Comparison of ENCODE assay signal across 25 cellular contexts in genomic region chrX:18286322-18286831, GRCh38.
"Had no signal": no experiment of that assay in that cellular context is flagged by ENCODE, and none has a peak within 500 bp of the region (broad histone marks: within the 10 kb centered on the region; RNA-seq: fewer than 3 reads in every experiment).

No MANE protein-coding gene starts in this region.

- H3K4me1 Mint-ChIP-seq: activated CD4-positive, alpha-beta T cell treated with anti-CD3 and anti-CD28 coated beads for 36 hours; activated naive CD8-positive, alpha-beta T cell treated with anti-CD3 and anti-CD28 coated beads, Interleukin-2, amount 10 ng/mL, durations not matched to agents 7 days and 5 days; activated T-helper 17 cell treated with anti-CD3 and anti-CD28 coated beads, Interleukin-2, amount 50 U/mL, for 72 hours; immature natural killer cell; naive B cell; stimulated activated effector memory CD8-positive, alpha-beta T cell treated with anti-CD3 and anti-CD28 coated beads, Interleukin-12 subunit alpha, Interleukin-12 subunit beta, amount 100 ng/mL, for 72 hours had no signal

- DNase-seq: activated CD4-positive, alpha-beta memory T cell treated with anti-CD3 and anti-CD28 coated beads for 36 hours; activated CD4-positive, alpha-beta T cell treated with anti-CD3 and anti-CD28 coated beads for 36 hours; activated naive CD4-positive, alpha-beta T cell; activated naive CD8-positive, alpha-beta T cell treated with anti-CD3 and anti-CD28 coated beads, Interleukin-2, amount 10 ng/mL, durations not matched to agents 7 days and 5 days; activated T-cell treated with anti-CD3 and anti-CD28 coated beads for 4 hours; anterior cingulate cortex; effector CD4-positive, alpha-beta T cell; gastrocnemius medialis; heart left ventricle; immature natural killer cell; kidney glomerular epithelial cell; mesenchymal stem cell; mucosa of descending colon; naive B cell; pancreas; stimulated activated CD4-positive, alpha-beta T cell treated with anti-CD3 and anti-CD28 coated beads, Interleukin-4, amount 100 ng/mL, for 1 hour; stomach; upper lobe of right lung had no signal

- H3K9me3 Mint-ChIP-seq: activated CD4-positive, alpha-beta memory T cell treated with anti-CD3 and anti-CD28 coated beads for 36 hours; activated naive CD8-positive, alpha-beta T cell treated with anti-CD3 and anti-CD28 coated beads, Interleukin-2, amount 10 ng/mL, durations not matched to agents 7 days and 5 days; activated T-helper 17 cell treated with anti-CD3 and anti-CD28 coated beads, Interleukin-2, amount 50 U/mL, for 72 hours; stimulated activated effector memory CD8-positive, alpha-beta T cell treated with anti-CD3 and anti-CD28 coated beads, Interleukin-12 subunit alpha, Interleukin-12 subunit beta, amount 100 ng/mL, for 72 hours; T-helper 2 cell treated with Interferon-gamma antibody and Interleukin-4, amounts not matched to agents 5 μg/mL and 100 μg/mL, for 36 hours; WTC11 had no signal

- FAIRE-seq: TTC549 had no signal

- H3K36me3 Mint-ChIP-seq: activated CD4-positive, alpha-beta memory T cell treated with anti-CD3 and anti-CD28 coated beads for 36 hours; activated naive CD8-positive, alpha-beta T cell treated with anti-CD3 and anti-CD28 coated beads, Interleukin-2, amount 10 ng/mL, durations not matched to agents 7 days and 5 days; immature natural killer cell; naive B cell; stimulated activated effector memory CD8-positive, alpha-beta T cell treated with anti-CD3 and anti-CD28 coated beads, Interleukin-12 subunit alpha, Interleukin-12 subunit beta, amount 100 ng/mL, for 72 hours; WTC11 had no signal

- H3K36me3 ChIP-seq: gastrocnemius medialis, heart left ventricle, neutrophil, pancreas, stomach, upper lobe of right lung had no signal

- H3K4me1 ChIP-seq: gastrocnemius medialis, heart left ventricle, pancreas, stomach, upper lobe of right lung had no signal

- H3K27ac ChIP-seq: gastrocnemius medialis, heart left ventricle, neutrophil, pancreas, stomach, upper lobe of right lung had no signal

- H3K4me2 ChIP-seq: smooth muscle cell had no signal

- H3K9me3 ChIP-seq: gastrocnemius medialis, heart left ventricle, mucosa of descending colon, neutrophil, pancreas, stomach, upper lobe of right lung had no signal

- H3K27me3 ChIP-seq: gastrocnemius medialis, neutrophil, stomach, upper lobe of right lung had no signal

- H3K4me3 ChIP-seq: gastrocnemius medialis, heart left ventricle, mucosa of descending colon, pancreas, smooth muscle cell, stomach, upper lobe of right lung had no signal

- H3K4me3 Mint-ChIP-seq: activated CD4-positive, alpha-beta memory T cell treated with anti-CD3 and anti-CD28 coated beads for 36 hours; activated CD4-positive, alpha-beta T cell treated with anti-CD3 and anti-CD28 coated beads for 36 hours; activated naive CD8-positive, alpha-beta T cell treated with anti-CD3 and anti-CD28 coated beads, Interleukin-2, amount 10 ng/mL, durations not matched to agents 7 days and 5 days; activated T-helper 17 cell treated with anti-CD3 and anti-CD28 coated beads, Interleukin-2, amount 50 U/mL, for 72 hours; immature natural killer cell; naive B cell; stimulated activated effector memory CD8-positive, alpha-beta T cell treated with anti-CD3 and anti-CD28 coated beads, Interleukin-12 subunit alpha, Interleukin-12 subunit beta, amount 100 ng/mL, for 72 hours; T-helper 2 cell treated with Interferon-gamma antibody and Interleukin-4, amounts not matched to agents 5 μg/mL and 100 μg/mL, for 36 hours; WTC11 had no signal

- H3K27ac Mint-ChIP-seq: activated CD4-positive, alpha-beta memory T cell treated with anti-CD3 and anti-CD28 coated beads for 36 hours; activated CD4-positive, alpha-beta T cell treated with anti-CD3 and anti-CD28 coated beads for 36 hours; activated naive CD8-positive, alpha-beta T cell treated with anti-CD3 and anti-CD28 coated beads, Interleukin-2, amount 10 ng/mL, durations not matched to agents 7 days and 5 days; activated T-helper 17 cell treated with anti-CD3 and anti-CD28 coated beads, Interleukin-2, amount 50 U/mL, for 72 hours; immature natural killer cell; naive B cell; stimulated activated effector memory CD8-positive, alpha-beta T cell treated with anti-CD3 and anti-CD28 coated beads, Interleukin-12 subunit alpha, Interleukin-12 subunit beta, amount 100 ng/mL, for 72 hours; T-helper 2 cell treated with Interferon-gamma antibody and Interleukin-4, amounts not matched to agents 5 μg/mL and 100 μg/mL, for 36 hours; WTC11 had no signal

- H3K27me3 Mint-ChIP-seq: activated CD4-positive, alpha-beta memory T cell treated with anti-CD3 and anti-CD28 coated beads for 36 hours; activated naive CD8-positive, alpha-beta T cell treated with anti-CD3 and anti-CD28 coated beads, Interleukin-2, amount 10 ng/mL, durations not matched to agents 7 days and 5 days; activated T-helper 17 cell treated with anti-CD3 and anti-CD28 coated beads, Interleukin-2, amount 50 U/mL, for 72 hours; naive B cell had no signal
